In the genomic region with DNA sequence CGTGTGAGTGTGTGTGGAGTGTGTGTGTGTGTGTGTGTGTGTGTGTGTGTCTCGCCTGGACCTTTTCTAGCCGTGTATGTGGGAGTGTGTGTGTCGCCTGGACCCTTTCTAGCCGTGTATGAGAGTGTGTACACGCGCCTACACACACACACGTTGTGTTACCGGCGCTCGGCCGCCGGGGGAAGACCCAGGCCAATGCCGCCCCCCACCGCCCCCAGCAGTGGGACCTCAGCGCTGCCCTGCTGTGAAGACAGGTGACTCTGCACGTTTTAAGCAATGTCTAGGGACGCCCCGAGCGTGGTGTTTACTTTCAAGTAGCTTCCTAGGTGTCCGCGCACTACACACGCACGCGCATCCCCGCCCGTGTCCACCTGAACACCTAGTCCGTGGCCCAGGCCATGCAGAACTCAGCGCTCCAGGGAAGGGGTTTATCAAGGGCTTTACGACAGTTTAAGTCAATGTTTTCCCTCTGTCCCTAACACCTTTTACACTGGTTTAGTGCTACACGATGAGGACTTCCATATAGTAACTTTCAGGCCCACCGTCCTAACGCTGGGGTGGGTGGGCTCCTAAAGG, we compare ENCODE assay signal across 8 cellular contexts. TPM values are rescaled to one million over a fixed set of nuclear protein-coding genes. Genes with fewer than 3 reads are reported as not detected.
DNase-seq lines count a peak whose midpoint lies in the region; ATAC-seq, FAIRE-seq and TF ChIP-seq lines count a peak whose summit lies in the region.

No MANE protein-coding gene starts in this region.

- H3K27me3 Mint-ChIP-seq in activated naive CD4-positive, alpha-beta T cell treated with anti-CD3 and anti-CD28 coated beads for 36 hours (ENCODE audit: low read depth), result no peaks in the 10 kb centered on the region

- H3K4me1 ChIP-seq in OCI-LY3 (ENCODE audit: low read length) (peaks cover 32% of the 10 kb centered on the region), heart left ventricle (peaks cover 0 to 44% (median 25%) of the 10 kb centered on the region in 12 donors), rectal smooth muscle tissue (ENCODE audit: control insufficient read depth, insufficient read depth, low read length) (peaks cover 15% of the 10 kb centered on the region)

- ATAC-seq in HG03025 (IDR thresholded peaks at IDR 0.05; ENCODE audit: low FRiP score, unreplicated experiment) (peak; percentile 2), heart left ventricle (peak; percentile 17 to 40 (median 31))

- no peaks in the 10 kb centered on the region for H3K9me3 Mint-ChIP-seq in activated naive CD4-positive, alpha-beta T cell treated with anti-CD3 and anti-CD28 coated beads for 36 hours

- no peaks in the 10 kb centered on the region for H4K20me1 ChIP-seq in OCI-LY3 (ENCODE audit: insufficient read depth, low read length)

- WGBS in heart left ventricle, 4 donors, result 26 to 52% (median 37%) methylated on average over 26 to 33 of the region's 33 CpGs

- H3K27me3 ChIP-seq in OCI-LY3 (ENCODE audit: low read depth, low read length) (no peaks in the 10 kb centered on the region), heart left ventricle (peaks cover 0 to 11% (median 0%) of the 10 kb centered on the region in 9 donors), rectal smooth muscle tissue (ENCODE audit: control insufficient read depth, insufficient read depth, low read length) (no peaks in the 10 kb centered on the region)

- peak overlapping the region; percentile 84 for H3K4me2 ChIP-seq in OCI-LY3 (ENCODE audit: low read length)

- peaks cover 58% of the 10 kb centered on the region for H3K79me2 ChIP-seq in OCI-LY3 (ENCODE audit: low read length)

- H3K27ac ChIP-seq in OCI-LY3 (ENCODE audit: low read length) (peak overlapping the region; percentile 52), heart left ventricle (peak overlapping the region in 11 of 12 donors; percentile 20 to 89 (median 80)), rectal smooth muscle tissue (ENCODE audit: low read depth, low read length) (peak overlapping the region; percentile 76)

- intact Hi-C loops in activated naive CD4-positive, alpha-beta T cell treated with anti-CD3 and anti-CD28 coated beads for 36 hours (cut with micrococcal nuclease), result loop anchor here (1.0 to 5.0 kb wide), 4 partner anchors 46 to 733 kb away; partner anchors contain the start of genes SERPINB8 and VPS4B
- intact Hi-C loops in heart left ventricle (cut with DNase I), result loop anchor here in 4 of 10 donors (2.0 to 5.0 kb wide), 6 partner anchors 188 to 304 kb away; no protein-coding TSS in a partner anchor

- H3K36me3 Mint-ChIP-seq in activated naive CD4-positive, alpha-beta T cell treated with anti-CD3 and anti-CD28 coated beads for 36 hours (ENCODE audit: low read depth), result peaks cover 24% of the 10 kb centered on the region

- H3K27ac Mint-ChIP-seq in activated naive CD4-positive, alpha-beta T cell treated with anti-CD3 and anti-CD28 coated beads for 36 hours, result peak overlapping the region; percentile 90

- peak; percentile 34; the same call in 1 of the 2 replicates for TF ChIP-seq CTCF in OCI-LY3 (IDR thresholded peaks at IDR 0.05; ENCODE audit: low read depth, low read length)
- TF ChIP-seq CTCF in heart left ventricle (IDR thresholded peaks at IDR 0.05), result no peak

- H2AFZ ChIP-seq in OCI-LY3 (ENCODE audit: low read depth, low read length), result peak overlapping the region; percentile 2; the same call in 1 of the 2 replicates

- H3K9ac ChIP-seq in OCI-LY3 (ENCODE audit: low read length), result peak overlapping the region; percentile 71
- H3K9ac ChIP-seq in rectal smooth muscle tissue (ENCODE audit: low read length), result peak overlapping the region; percentile 65

- TF ChIP-seq POLR2A in GM12891 (IDR thresholded peaks at IDR 0.05; ENCODE audit: low read depth, low read length) (peak; percentile 82), heart left ventricle (IDR thresholded peaks at IDR 0.05) (no peak)

- FAIRE-seq in GM12891 (lab: Jason Lieb, UNC), result peak; percentile 91

- peak overlapping the region; percentile 81 for H3K4me3 Mint-ChIP-seq in activated naive CD4-positive, alpha-beta T cell treated with anti-CD3 and anti-CD28 coated beads for 36 hours

- H3K36me3 ChIP-seq in OCI-LY3 (replicated peaks; ENCODE audit: low read depth, low read length), result peaks cover 29% of the 10 kb centered on the region
- no peaks in the 10 kb centered on the region for H3K36me3 ChIP-seq in heart left ventricle
- no peaks in the 10 kb centered on the region for H3K36me3 ChIP-seq in rectal smooth muscle tissue (ENCODE audit: control insufficient read depth, insufficient read depth, low read length)

- H3K4me3 ChIP-seq in OCI-LY3 (ENCODE audit: low read length) (peak overlapping the region; percentile 76), heart left ventricle (peak overlapping the region in 11 of 12 donors; percentile 65 to 92 (median 73)), rectal smooth muscle tissue (ENCODE audit: low read length) (peak overlapping the region; percentile 76)

- CTCF ChIA-PET in activated naive CD4-positive, alpha-beta T cell treated with anti-CD3 and anti-CD28 coated beads for 36 hours (lab: Charles Lee), result interaction anchor here (1.0 to 5.0 kb wide), 5 partner anchors 119 to 304 kb away, joined by 7 to 32 read pairs (median 23); no protein-coding TSS in a partner anchor

- DNase-seq in GM12891 (ENCODE audit: insufficient read length, low spot score) (no peak), heart left ventricle (peak; percentile 35 to 67 (median 44)), NOMO-1 treated with DMSO at 0.1 percent for 48 hours (lab: John Stamatoyannopoulos, UW; ENCODE audit: unreplicated experiment) (no peak), AG08395 (ENCODE audit: low spot score) (no peak)
- DNase-seq in activated naive CD4-positive, alpha-beta T cell treated with anti-CD3 and anti-CD28 coated beads for 36 hours, result peak; percentile 57

- no peaks in the 10 kb centered on the region for H3K9me3 ChIP-seq in OCI-LY3 (ENCODE audit: insufficient read depth, low read length)
- no peaks in the 10 kb centered on the region for H3K9me3 ChIP-seq in heart left ventricle

- H3K4me1 Mint-ChIP-seq in activated naive CD4-positive, alpha-beta T cell treated with anti-CD3 and anti-CD28 coated beads for 36 hours (ENCODE audit: low read depth), result peaks cover 20% of the 10 kb centered on the region

TF ChIP-seq in GM12891, 5 proteins besides CTCF, POLR2A, EP300 and RAD21:
- no peak for TF ChIP-seq SPI1 (IDR thresholded peaks at IDR 0.05; ENCODE audit: low read depth, low read length)
- peak; percentile 34; the same call in 1 of the 2 replicates for TF ChIP-seq POU2F2 (IDR thresholded peaks at IDR 0.05; ENCODE audit: low read depth, low read length)
- TF ChIP-seq PAX5 (IDR thresholded peaks at IDR 0.05; ENCODE audit: insufficient read depth, low read length, severe bottlenecking), result no peak
- peak; percentile 79 for TF ChIP-seq POLR2AphosphoS5 (IDR thresholded peaks at IDR 0.05; ENCODE audit: low read depth, low read length)
- TF ChIP-seq TAF1 (IDR thresholded peaks at IDR 0.05; ENCODE audit: low read depth, low read length), result no peak

RNA-seq across cellular contexts. Expression of gene BCL2, which starts 1.2 kb away (rescaled TPM):
- polyA plus RNA-seq in GM12891 (2012; ENCODE audit: low read depth, missing spikeins), result 25.4 TPM
- 10 to 100 TPM; 48.4 to 49.6 TPM for total RNA-seq in activated naive CD4-positive, alpha-beta T cell treated with anti-CD3 and anti-CD28 coated beads for 36 hours
- 10 to 100 TPM in 4 of 9 donors, 1 to 10 TPM in 5; 4.8 to 24.2 (median 9.1) TPM for total RNA-seq in heart left ventricle
- 1 to 10 TPM; 2.9 to 4.5 TPM for polyA plus RNA-seq in heart left ventricle

RNA-seq across cellular contexts. Expression of gene KDSR, which starts 46.2 kb away (rescaled TPM):
- 12.4 TPM for polyA plus RNA-seq in GM12891 (2012; ENCODE audit: low read depth, missing spikeins)
- total RNA-seq in activated naive CD4-positive, alpha-beta T cell treated with anti-CD3 and anti-CD28 coated beads for 36 hours, result 10 to 100 TPM; 75.2 to 81.5 TPM
- 10 to 100 TPM; 26.3 to 45.6 (median 41.4) TPM for total RNA-seq in heart left ventricle
- 10 to 100 TPM; 10.7 to 36.5 TPM for polyA plus RNA-seq in heart left ventricle

Comparison
In these comparisons a context has a peak if more than half of its experiments do, and no peak if none do; other contexts are left out.
1. DNase-seq: peak in activated naive CD4-positive, alpha-beta T cell treated with anti-CD3 and anti-CD28 coated beads for 36 hours (single experiment) and heart left ventricle (5 of 5); none in GM12891 (single experiment), NOMO-1 treated with DMSO at 0.1 percent for 48 hours (single experiment) and AG08395 (single experiment).
2. Peak in every context shown above with its lines, with median percentiles within 50 percentile points of each other: H3K27ac ChIP-seq and H3K4me3 ChIP-seq.